Comparison of ENCODE assay signal across 16 cellular contexts in the genomic region with DNA sequence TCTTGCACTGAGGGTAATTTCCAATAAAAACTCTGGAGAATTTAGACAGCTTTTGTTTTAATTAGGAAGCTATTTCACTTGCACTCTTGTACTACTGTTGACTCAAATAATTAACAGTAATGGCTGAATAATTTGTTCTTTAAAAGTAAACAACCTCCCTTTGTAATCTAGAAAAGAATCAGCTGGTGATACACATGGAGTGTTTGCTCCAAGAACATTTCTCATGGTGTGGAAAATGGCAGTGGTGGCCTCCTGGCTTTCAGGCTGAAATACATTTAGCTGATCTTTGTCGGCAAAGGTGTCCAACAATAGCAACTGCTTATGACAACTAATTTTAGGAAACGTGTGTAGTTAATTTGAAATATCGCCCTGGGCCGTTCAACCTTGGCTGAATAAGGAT.
DNase-seq lines count a peak whose midpoint lies in the region; ATAC-seq and TF ChIP-seq lines count a peak whose summit lies in the region.
"Had no signal": no experiment of that assay in that cellular context is flagged by ENCODE, and none has a peak within 500 bp of the region (broad histone marks: within the 10 kb centered on the region; RNA-seq: fewer than 3 reads in every experiment).

No MANE protein-coding gene starts in this region.

- no peaks in the 10 kb centered on the region for H3K9me3 Mint-ChIP-seq in chondrocyte (ENCODE audit: low read depth)
- H3K9me3 Mint-ChIP-seq: CD4-positive, CD25-positive, alpha-beta regulatory T cell had no signal

- peaks cover 30% of the 10 kb centered on the region for H3K4me1 ChIP-seq in suprapubic skin
- peaks cover 20% of the 10 kb centered on the region for H3K4me1 ChIP-seq in vagina

- peak; percentile 51 for DNase-seq in NCI-H510A treated with DMSO at 0.1 percent for 48 hours (lab: John Stamatoyannopoulos, UW)
- DNase-seq in NCI-H510A (lab: John Stamatoyannopoulos, UW): no peak
- peak; percentile 78 for DNase-seq in NCI-H146 treated with DMSO at 0.1 percent for 48 hours (lab: John Stamatoyannopoulos, UW; ENCODE audit: unreplicated experiment)
- DNase-seq in chondrocyte (ENCODE audit: low spot score): no peak
- DNase-seq in suprapubic skin (ENCODE audit: low spot score in 2 of 2): no peak
- no peak for DNase-seq in vagina (ENCODE audit: extremely low spot score in 2 of 2)
- DNase-seq: activated naive CD4-positive, alpha-beta T cell; aorta; CD4-positive, CD25-positive, alpha-beta regulatory T cell; cerebellar nuclear complex; DND-41; effector memory CD4-positive, alpha-beta T cell; T-helper 1 cell; transverse colon had no signal

- TF ChIP-seq POLR2A in suprapubic skin (IDR thresholded peaks at IDR 0.05) (no peak), vagina (IDR thresholded peaks at IDR 0.05) (no peak)

- H3K27ac ChIP-seq in suprapubic skin: peak overlapping the region; percentile 7
- no peak overlapping the region for H3K27ac ChIP-seq in vagina

- no peaks in the 10 kb centered on the region for H3K36me3 Mint-ChIP-seq in chondrocyte (ENCODE audit: low read depth)

- H3K36me3 ChIP-seq in suprapubic skin (no peaks in the 10 kb centered on the region), vagina (no peaks in the 10 kb centered on the region)
- H3K36me3 ChIP-seq: transverse colon had no signal

- peak overlapping the region; percentile 63 for H3K27ac Mint-ChIP-seq in chondrocyte (ENCODE audit: unreplicated experiment)
- H3K27ac Mint-ChIP-seq: CD4-positive, CD25-positive, alpha-beta regulatory T cell had no signal

- no peak for TF ChIP-seq EP300 in suprapubic skin (IDR thresholded peaks at IDR 0.05)

- H3K27me3 ChIP-seq in suprapubic skin (no peaks in the 10 kb centered on the region), vagina (no peaks in the 10 kb centered on the region)
- H3K27me3 ChIP-seq: transverse colon had no signal

- intact Hi-C loops in vagina (cut with DNase I): no loop called here

- no peaks in the 10 kb centered on the region for H3K27me3 Mint-ChIP-seq in chondrocyte (ENCODE audit: low read depth)
- H3K27me3 Mint-ChIP-seq: CD4-positive, CD25-positive, alpha-beta regulatory T cell had no signal

- H3K4me1 Mint-ChIP-seq in chondrocyte (ENCODE audit: low read depth): peaks cover 56% of the 10 kb centered on the region

- WGBS in suprapubic skin: 45% methylated on average over 4 of the region's 4 CpGs

- TF ChIP-seq CTCF in chondrocyte (IDR thresholded peaks at IDR 0.05): no peak
- no peak for TF ChIP-seq CTCF in suprapubic skin (IDR thresholded peaks at IDR 0.05)
- TF ChIP-seq CTCF in vagina (IDR thresholded peaks at IDR 0.05): no peak

- H3K4me3 ChIP-seq in suprapubic skin: no peak overlapping the region
- no peak overlapping the region for H3K4me3 ChIP-seq in vagina
- H3K4me3 ChIP-seq: transverse colon had no signal

- H3K9me3 ChIP-seq in suprapubic skin (no peaks in the 10 kb centered on the region), vagina (no peaks in the 10 kb centered on the region)
- H3K9me3 ChIP-seq: transverse colon had no signal

- no peak overlapping the region for H3K4me3 Mint-ChIP-seq in chondrocyte (ENCODE audit: unreplicated experiment)
- H3K4me3 Mint-ChIP-seq: CD4-positive, CD25-positive, alpha-beta regulatory T cell had no signal

- ATAC-seq in GM21737 (IDR thresholded peaks at IDR 0.05; ENCODE audit: unreplicated experiment): no peak
- ATAC-seq in HG03354 (IDR thresholded peaks at IDR 0.05; ENCODE audit: poor library complexity, severe bottlenecking, unreplicated experiment): no peak

Comparison
In these comparisons a context has a peak if more than half of its experiments do, and no peak if none do; other contexts are left out.
1. DNase-seq: peak in NCI-H510A treated with DMSO at 0.1 percent for 48 hours (single experiment) and NCI-H146 treated with DMSO at 0.1 percent for 48 hours (single experiment); none in NCI-H510A (single experiment), chondrocyte (single experiment), suprapubic skin (0 of 2) and vagina (0 of 2).